8 cellular contexts compared by ENCODE assay signal in genomic region chr3:141940204-141940776, GRCh38.
DNase-seq lines count a peak whose midpoint lies in the region; ATAC-seq and TF ChIP-seq lines count a peak whose summit lies in the region.

No MANE protein-coding gene starts in this region.

- H2AK5ac ChIP-seq in H9 (ENCODE audit: insufficient read length, low read length), result no peak overlapping the region

- no peaks in the 10 kb centered on the region for H3K9me3 ChIP-seq in H9 (ENCODE audit: control insufficient read depth, low read depth, low read length)

- H2BK12ac ChIP-seq in H9 (ENCODE audit: insufficient read length, low read depth, low read length), result no peak overlapping the region

- H3K23me2 ChIP-seq in H9 (ENCODE audit: insufficient read length, low read depth, low read length, poor library complexity, severe bottlenecking), result no peaks in the 10 kb centered on the region

- H3K14ac ChIP-seq in H9 (ENCODE audit: insufficient read depth, low read length), result no peak overlapping the region

- H2BK15ac ChIP-seq in H9 (ENCODE audit: low read depth, low read length), result no peak overlapping the region

- no peaks in the 10 kb centered on the region for H3K4me1 ChIP-seq in H9 (ENCODE audit: insufficient read depth, low read length)

- DNase-seq in ACHN, result peak; percentile 64
- DNase-seq in H9, result peak; percentile 47
- DNase-seq in RPMI7951 (ENCODE audit: low read depth), result peak; percentile 99
- DNase-seq in dorsolateral prefrontal cortex, result peak; percentile 35 to 96 (median 72)
- peak; percentile 91 for DNase-seq in osteocyte (ENCODE audit: extremely low spot score, unreplicated experiment)
- DNase-seq in MV-4-11 (lab: John Stamatoyannopoulos, UW), result no peak

- no peak overlapping the region for H3K9ac ChIP-seq in H9 (ENCODE audit: extremely low read depth, insufficient read length, low read length)

- no peak overlapping the region for H3K56ac ChIP-seq in H9 (ENCODE audit: insufficient read length, low read depth, low read length)

- H3K4me1 Mint-ChIP-seq in H9 (peaks cover 5 to 7% of the 10 kb centered on the region in 2 experiments), osteocyte (ENCODE audit: unreplicated experiment) (peaks cover 11% of the 10 kb centered on the region)

- H3K9me3 Mint-ChIP-seq in H9 (no peaks in the 10 kb centered on the region), osteocyte (ENCODE audit: unreplicated experiment) (no peaks in the 10 kb centered on the region)

- H3K4me3 Mint-ChIP-seq in H9 (no peak overlapping the region), osteocyte (ENCODE audit: unreplicated experiment) (no peak overlapping the region)

- WGBS in H9 (ENCODE audit: extremely low coverage, insufficient read length, low lambda C conversion rate), result no CpG with 5 or more reads among the region's 12 CpGs

- in situ Hi-C loops in ACHN (cut with HindIII; ENCODE audit: low pct_ligation_motif_present, low pct_unique_long_range_greater_than_20kb, low sequenced_read_pairs), result no loop called here

- H3K18ac ChIP-seq in H9 (ENCODE audit: insufficient read length, low read depth, low read length), result no peak overlapping the region

- no peaks in the 10 kb centered on the region for H4K20me1 ChIP-seq in H9 (ENCODE audit: control insufficient read depth, insufficient read depth, insufficient read length)

- no peaks in the 10 kb centered on the region; a peak in 1 of 7 replicates for H3K36me3 Mint-ChIP-seq in H9 (ENCODE audit: insufficient read depth in 1 of 3, low read depth in 3 of 3)
- no peaks in the 10 kb centered on the region for H3K36me3 Mint-ChIP-seq in osteocyte (ENCODE audit: unreplicated experiment)

- no peak overlapping the region for H2BK5ac ChIP-seq in H9 (ENCODE audit: insufficient read length, low read length)

- H3K27ac Mint-ChIP-seq in H9 (peak overlapping the region in 2 of 3 experiments; percentile 22 to 48; a peak in 1 of 7 replicates), osteocyte (ENCODE audit: unreplicated experiment) (peak overlapping the region; percentile 18)

- H3K4me3 ChIP-seq in dorsolateral prefrontal cortex, result no peak overlapping the region

- H3K4me2 ChIP-seq in H9 (ENCODE audit: insufficient read depth, insufficient read length, low read length), result no peak overlapping the region

- no peak overlapping the region for H2BK20ac ChIP-seq in H9 (ENCODE audit: low read depth, low read length, poor library complexity, severe bottlenecking)

- no peak overlapping the region for H2AFZ ChIP-seq in H9 (ENCODE audit: low read length)

- no peak overlapping the region for H3T11ph ChIP-seq in H9 (ENCODE audit: low read length)

- H3K27me3 Mint-ChIP-seq in H9 (ENCODE audit: low read depth), result no peaks in the 10 kb centered on the region
- no peaks in the 10 kb centered on the region for H3K27me3 Mint-ChIP-seq in osteocyte (ENCODE audit: unreplicated experiment)

- H2BK120ac ChIP-seq in H9 (ENCODE audit: low read depth, low read length, poor library complexity, severe bottlenecking), result no peak overlapping the region

- H3K79me2 ChIP-seq in H9 (ENCODE audit: insufficient read depth, low read length), result no peaks in the 10 kb centered on the region

- no peak overlapping the region for H4K8ac ChIP-seq in H9 (replicated peaks; ENCODE audit: insufficient read length, low read depth, low read length)

- intact Hi-C loops in dorsolateral prefrontal cortex (cut with DNase I), result no loop called here

- no peak overlapping the region for H3K23ac ChIP-seq in H9 (ENCODE audit: insufficient read length, low read depth, low read length)

- no peak overlapping the region for H4K91ac ChIP-seq in H9 (ENCODE audit: insufficient read length, low read depth, low read length)

- TF ChIP-seq CTCF in H9 (conservative IDR thresholded peaks at IDR 0.05) (no peak; the same call in 2 of the 3 replicates), dorsolateral prefrontal cortex (IDR thresholded peaks at IDR 0.05 in 54 of 56, conservative IDR thresholded peaks at IDR 0.05 in 2 of 56; ENCODE audit: low read depth in 1 of 56, partially characterized antibody in 56 of 56) (no peak), osteocyte (IDR thresholded peaks at IDR 0.05) (no peak)

- no peak overlapping the region for H4K5ac ChIP-seq in H9 (ENCODE audit: insufficient read length, low read depth, low read length)

- H3K27me3 ChIP-seq in H9 (ENCODE audit: insufficient read depth, low read length), result no peaks in the 10 kb centered on the region
- H3K27me3 ChIP-seq in dorsolateral prefrontal cortex, result no peaks in the 10 kb centered on the region

- H3K79me1 ChIP-seq in H9 (ENCODE audit: insufficient read depth, low read depth, low read length, poor library complexity, severe bottlenecking), result no peaks in the 10 kb centered on the region

- H3K27ac ChIP-seq in H9 (ENCODE audit: insufficient read length, low read depth, low read length), result no peak overlapping the region
- peak overlapping the region in 35 of 59 donors; percentile 4 to 79 (median 58) for H3K27ac ChIP-seq in dorsolateral prefrontal cortex

- no peak overlapping the region for H3K4ac ChIP-seq in H9 (ENCODE audit: low read depth, low read length)

- ATAC-seq in HG02970 (IDR thresholded peaks at IDR 0.05; ENCODE audit: low FRiP score, unreplicated experiment), result no peak
- ATAC-seq in GM21423 (IDR thresholded peaks at IDR 0.05; ENCODE audit: unreplicated experiment), result no peak
